In the genomic region with DNA sequence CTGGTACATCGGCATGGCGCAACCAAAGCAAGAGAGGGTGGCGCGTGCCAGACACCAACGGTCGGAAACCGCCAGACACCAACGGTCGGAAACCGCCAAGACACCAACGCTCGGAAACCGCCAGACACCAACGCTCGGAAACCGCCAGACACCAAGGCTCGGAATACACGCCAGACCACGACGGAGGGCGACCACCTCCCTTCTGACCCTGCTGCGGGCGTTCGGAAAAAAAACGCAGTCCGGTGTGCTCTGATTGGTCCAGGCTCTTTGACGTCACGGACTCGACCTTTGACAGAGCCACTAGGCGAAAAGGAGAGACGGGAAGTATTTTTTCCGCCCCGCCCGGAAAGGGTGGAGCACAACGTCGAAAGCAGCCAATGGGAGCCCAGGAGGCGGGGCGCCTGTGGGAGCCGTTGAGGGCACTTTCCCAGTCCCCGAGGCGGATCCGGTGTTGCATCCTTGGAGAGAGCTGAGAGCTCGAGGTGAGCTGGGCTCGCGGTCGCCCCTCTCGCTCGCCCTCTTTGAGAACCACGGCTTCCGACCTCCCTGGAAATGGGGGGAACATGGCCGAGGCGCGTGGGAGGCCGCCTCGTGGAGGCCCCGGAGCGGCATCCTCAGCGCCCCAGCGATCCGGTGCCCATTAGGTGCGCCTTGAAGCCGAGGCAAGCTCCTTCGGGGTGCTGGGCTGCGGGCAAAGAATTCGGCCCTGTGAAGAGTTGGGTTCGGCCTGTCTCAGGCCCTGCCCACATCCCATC, we compare ENCODE assay signal across 1 cellular context.
TF ChIP-seq lines count a peak whose summit lies in the region.

No MANE protein-coding gene starts in this region.

TF ChIP-seq in WTC11, 78 proteins besides CTCF, POLR2A, EP300 and RAD21 (continued from another document):
- TF ChIP-seq, protein P1, sequence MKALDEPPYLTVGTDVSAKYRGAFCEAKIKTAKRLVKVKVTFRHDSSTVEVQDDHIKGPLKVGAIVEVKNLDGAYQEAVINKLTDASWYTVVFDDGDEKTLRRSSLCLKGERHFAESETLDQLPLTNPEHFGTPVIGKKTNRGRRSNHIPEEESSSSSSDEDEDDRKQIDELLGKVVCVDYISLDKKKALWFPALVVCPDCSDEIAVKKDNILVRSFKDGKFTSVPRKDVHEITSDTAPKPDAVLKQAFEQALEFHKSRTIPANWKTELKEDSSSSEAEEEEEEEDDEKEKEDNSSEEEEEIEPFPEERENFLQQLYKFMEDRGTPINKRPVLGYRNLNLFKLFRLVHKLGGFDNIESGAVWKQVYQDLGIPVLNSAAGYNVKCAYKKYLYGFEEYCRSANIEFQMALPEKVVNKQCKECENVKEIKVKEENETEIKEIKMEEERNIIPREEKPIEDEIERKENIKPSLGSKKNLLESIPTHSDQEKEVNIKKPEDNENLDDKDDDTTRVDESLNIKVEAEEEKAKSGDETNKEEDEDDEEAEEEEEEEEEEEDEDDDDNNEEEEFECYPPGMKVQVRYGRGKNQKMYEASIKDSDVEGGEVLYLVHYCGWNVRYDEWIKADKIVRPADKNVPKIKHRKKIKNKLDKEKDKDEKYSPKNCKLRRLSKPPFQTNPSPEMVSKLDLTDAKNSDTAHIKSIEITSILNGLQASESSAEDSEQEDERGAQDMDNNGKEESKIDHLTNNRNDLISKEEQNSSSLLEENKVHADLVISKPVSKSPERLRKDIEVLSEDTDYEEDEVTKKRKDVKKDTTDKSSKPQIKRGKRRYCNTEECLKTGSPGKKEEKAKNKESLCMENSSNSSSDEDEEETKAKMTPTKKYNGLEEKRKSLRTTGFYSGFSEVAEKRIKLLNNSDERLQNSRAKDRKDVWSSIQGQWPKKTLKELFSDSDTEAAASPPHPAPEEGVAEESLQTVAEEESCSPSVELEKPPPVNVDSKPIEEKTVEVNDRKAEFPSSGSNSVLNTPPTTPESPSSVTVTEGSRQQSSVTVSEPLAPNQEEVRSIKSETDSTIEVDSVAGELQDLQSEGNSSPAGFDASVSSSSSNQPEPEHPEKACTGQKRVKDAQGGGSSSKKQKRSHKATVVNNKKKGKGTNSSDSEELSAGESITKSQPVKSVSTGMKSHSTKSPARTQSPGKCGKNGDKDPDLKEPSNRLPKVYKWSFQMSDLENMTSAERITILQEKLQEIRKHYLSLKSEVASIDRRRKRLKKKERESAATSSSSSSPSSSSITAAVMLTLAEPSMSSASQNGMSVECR (CRISPR knock-in tag; IDR thresholded peaks at IDR 0.05; ENCODE audit: borderline replicate concordance): 0 out of 2 replicates have a peak, but pooled peaks have one; percentile 44
- TF ChIP-seq, protein P2, sequence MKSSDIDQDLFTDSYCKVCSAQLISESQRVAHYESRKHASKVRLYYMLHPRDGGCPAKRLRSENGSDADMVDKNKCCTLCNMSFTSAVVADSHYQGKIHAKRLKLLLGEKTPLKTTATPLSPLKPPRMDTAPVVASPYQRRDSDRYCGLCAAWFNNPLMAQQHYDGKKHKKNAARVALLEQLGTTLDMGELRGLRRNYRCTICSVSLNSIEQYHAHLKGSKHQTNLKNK (CRISPR knock-in tag; IDR thresholded peaks at IDR 0.05): peak; percentile 30; the same call in 1 of the 2 replicates
- TF ChIP-seq ZNF671 (CRISPR knock-in tag; IDR thresholded peaks at IDR 0.05) (peak; percentile 47; the same call in 1 of the 2 replicates), ZNF416 (CRISPR knock-in tag; IDR thresholded peaks at IDR 0.05) (peak; percentile 77; the same call in 1 of the 2 replicates), MYBL2 (CRISPR knock-in tag; IDR thresholded peaks at IDR 0.05) (peak; percentile 86)
- TF ChIP-seq, protein P3, sequence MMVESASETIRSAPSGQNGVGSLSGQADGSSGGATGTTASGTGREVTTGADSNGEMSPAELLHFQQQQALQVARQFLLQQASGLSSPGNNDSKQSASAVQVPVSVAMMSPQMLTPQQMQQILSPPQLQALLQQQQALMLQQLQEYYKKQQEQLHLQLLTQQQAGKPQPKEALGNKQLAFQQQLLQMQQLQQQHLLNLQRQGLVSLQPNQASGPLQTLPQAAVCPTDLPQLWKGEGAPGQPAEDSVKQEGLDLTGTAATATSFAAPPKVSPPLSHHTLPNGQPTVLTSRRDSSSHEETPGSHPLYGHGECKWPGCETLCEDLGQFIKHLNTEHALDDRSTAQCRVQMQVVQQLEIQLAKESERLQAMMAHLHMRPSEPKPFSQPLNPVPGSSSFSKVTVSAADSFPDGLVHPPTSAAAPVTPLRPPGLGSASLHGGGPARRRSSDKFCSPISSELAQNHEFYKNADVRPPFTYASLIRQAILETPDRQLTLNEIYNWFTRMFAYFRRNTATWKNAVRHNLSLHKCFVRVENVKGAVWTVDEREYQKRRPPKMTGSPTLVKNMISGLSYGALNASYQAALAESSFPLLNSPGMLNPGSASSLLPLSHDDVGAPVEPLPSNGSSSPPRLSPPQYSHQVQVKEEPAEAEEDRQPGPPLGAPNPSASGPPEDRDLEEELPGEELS (CRISPR knock-in tag; IDR thresholded peaks at IDR 0.05): peak; percentile 56; the same call in 1 of the 2 replicates
- TF ChIP-seq, protein P4, sequence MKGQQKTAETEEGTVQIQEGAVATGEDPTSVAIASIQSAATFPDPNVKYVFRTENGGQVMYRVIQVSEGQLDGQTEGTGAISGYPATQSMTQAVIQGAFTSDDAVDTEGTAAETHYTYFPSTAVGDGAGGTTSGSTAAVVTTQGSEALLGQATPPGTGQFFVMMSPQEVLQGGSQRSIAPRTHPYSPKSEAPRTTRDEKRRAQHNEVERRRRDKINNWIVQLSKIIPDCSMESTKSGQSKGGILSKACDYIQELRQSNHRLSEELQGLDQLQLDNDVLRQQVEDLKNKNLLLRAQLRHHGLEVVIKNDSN (CRISPR knock-in tag; IDR thresholded peaks at IDR 0.05): 0 out of 2 replicates have a peak, but pooled peaks have one; percentile 11
TF ChIP-seq in WTC11: peak in this region for 22; not testable (repeated sequence) for 56.
